Comparison of ENCODE assay signal across 3 cellular contexts in genomic region chr17:78876954-78877517, GRCh38. TPM values are rescaled to one million over a fixed set of nuclear protein-coding genes. Genes with fewer than 3 reads are reported as not detected.
"Had no signal": no experiment of that assay in that cellular context is flagged by ENCODE, and none has a peak within 500 bp of the region (broad histone marks: within the 10 kb centered on the region; RNA-seq: fewer than 3 reads in every experiment).

No MANE protein-coding gene starts in this region.

RNA-seq across cellular contexts. Expression of gene CEP295NL, which starts 26.0 kb away (rescaled TPM):
- total RNA-seq: activated CD4-positive, alpha-beta T cell treated with anti-CD3 and anti-CD28 coated beads for 36 hours; activated T-helper 17 cell treated with anti-CD3 and anti-CD28 coated beads, Interleukin-2, amount 50 U/mL, for 72 hours; natural killer cell treated with Interleukin-12 subunit alpha and Interleukin-12 subunit beta and Interleukin-15 and Interleukin-18, amount 100 ng/mL, for 72 hours had no signal
